In the genomic region with DNA sequence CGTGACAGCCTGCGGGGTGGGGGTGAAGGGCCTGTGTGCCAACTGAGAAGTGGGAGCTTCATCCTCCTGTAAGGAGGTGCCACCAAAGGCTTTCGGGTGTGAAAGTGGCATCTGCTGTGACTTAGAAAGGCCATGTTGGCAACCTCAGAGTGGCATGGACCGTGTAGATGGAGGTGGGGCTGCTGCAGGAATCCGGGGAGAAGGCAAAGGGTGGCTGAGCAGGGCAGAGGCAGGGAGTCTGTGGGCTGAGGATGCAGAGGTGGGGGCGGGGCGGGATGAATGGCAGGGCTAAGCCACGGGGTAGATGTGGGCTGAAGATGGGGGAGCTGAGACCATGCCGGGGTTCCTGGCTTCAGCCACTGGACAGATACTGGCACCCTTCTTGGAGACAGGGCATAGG, we compare ENCODE assay signal across 20 cellular contexts. TPM values are rescaled to one million over a fixed set of nuclear protein-coding genes. Genes with fewer than 3 reads are reported as not detected.
A peak's percentile ranks its signal among the peaks of the same experiment; 100 is the strongest.
DNase-seq lines count a peak whose midpoint lies in the region; ATAC-seq and TF ChIP-seq lines count a peak whose summit lies in the region.
"Had no signal": no experiment of that assay in that cellular context is flagged by ENCODE, and none has a peak within 500 bp of the region (broad histone marks: within the 10 kb centered on the region; RNA-seq: fewer than 3 reads in every experiment).

No MANE protein-coding gene starts in this region.

- H2BK20ac ChIP-seq in IMR-90 (ENCODE audit: low read depth, low read length), result no peak overlapping the region

- CTCF ChIA-PET in activated naive CD4-positive, alpha-beta T cell treated with anti-CD3 and anti-CD28 coated beads, Interleukin-2, amount 10 ng/mL, durations not matched to agents 7 days and 5 days (lab: Charles Lee), result interaction anchor here (2.8 kb wide), 1 partner anchor 51 kb away, joined by 11 read pairs; no protein-coding TSS in a partner anchor
- CTCF ChIA-PET in IMR-90 (lab: Yijun Ruan, JAX), result no interaction called here

- no peak overlapping the region for H2AFZ ChIP-seq in IMR-90 (replicated peaks; ENCODE audit: low read length, poor library complexity)
- H2AFZ ChIP-seq: neural progenitor cell had no signal

- ATAC-seq in IMR-90 (ENCODE audit: low read depth), result no peak
- ATAC-seq in activated naive CD8-positive, alpha-beta T cell treated with anti-CD3 and anti-CD28 coated beads, Interleukin-2, amount 50 U/mL, for 24 hours, result no peak
- ATAC-seq: psoas muscle, WTC11 had no signal

- H3K4me3 ChIP-seq in IMR-90 (ENCODE audit: insufficient read depth, low read depth, low read length), result no peak overlapping the region
- H3K4me3 ChIP-seq in spleen, result no peak overlapping the region
- H3K4me3 ChIP-seq: MG63, neural progenitor cell, psoas muscle, testis had no signal

- H3K27me3 Mint-ChIP-seq in activated naive CD4-positive, alpha-beta T cell treated with anti-CD3 and anti-CD28 coated beads, Interleukin-2, amount 10 ng/mL, durations not matched to agents 7 days and 5 days, result no peaks in the 10 kb centered on the region
- H3K27me3 Mint-ChIP-seq in activated naive CD8-positive, alpha-beta T cell treated with anti-CD3 and anti-CD28 coated beads, Interleukin-2, amount 50 U/mL, for 24 hours, result no peaks in the 10 kb centered on the region

- H3K4me1 ChIP-seq in IMR-90 (ENCODE audit: control insufficient read depth, insufficient read depth, low read length) (peaks cover 15% of the 10 kb centered on the region; the same call in 1 of the 2 replicates), spleen (peaks cover 31 to 65% (median 46%) of the 10 kb centered on the region in 6 donors)

- intact Hi-C loops in IMR-90 (cut with micrococcal nuclease) (no loop called here), spleen (cut with DNase I; ENCODE audit: low total_unique reads) (no loop called here)

- no peaks in the 10 kb centered on the region; the same call in 1 of the 2 replicates for H4K20me1 ChIP-seq in IMR-90 (ENCODE audit: insufficient read depth, low read length)

- H3K14ac ChIP-seq in IMR-90 (replicated peaks; ENCODE audit: low read depth, low read length), result no peak overlapping the region

- no peaks in the 10 kb centered on the region for H3K9me3 ChIP-seq in IMR-90 (ENCODE audit: control insufficient read depth, insufficient read depth, low read length)
- H3K9me3 ChIP-seq in spleen, result no peaks in the 10 kb centered on the region
- H3K9me3 ChIP-seq: MG63, psoas muscle, testis had no signal

- TF ChIP-seq POLR2A in IMR-90 (IDR thresholded peaks at IDR 0.05; ENCODE audit: low read depth, low read length) (no peak), spleen (IDR thresholded peaks at IDR 0.05) (no peak)

- H3K27me3 ChIP-seq in IMR-90 (ENCODE audit: control insufficient read depth, insufficient read depth, low read length), result peaks cover 4% of the 10 kb centered on the region; the same call in 1 of the 2 replicates
- H3K27me3 ChIP-seq in spleen (replicated peaks in 1 of 7), result peaks cover 0 to 29% (median 0%) of the 10 kb centered on the region in 7 donors
- H3K27me3 ChIP-seq: brain microvascular endothelial cell, MG63, neural progenitor cell, testis had no signal

- H3K27ac Mint-ChIP-seq in activated naive CD4-positive, alpha-beta T cell treated with anti-CD3 and anti-CD28 coated beads, Interleukin-2, amount 10 ng/mL, durations not matched to agents 7 days and 5 days, result peak overlapping the region; percentile 96
- H3K27ac Mint-ChIP-seq in activated naive CD8-positive, alpha-beta T cell treated with anti-CD3 and anti-CD28 coated beads, Interleukin-2, amount 50 U/mL, for 24 hours, result peak overlapping the region; percentile 69
- H3K27ac Mint-ChIP-seq: HFFc6, WTC11 had no signal

- 81% methylated on average over 6 of the region's 9 CpGs; no CpG with 5 or more reads in 1 of the 2 experiments for WGBS in IMR-90 (ENCODE audit: extremely low coverage in 2 of 2, insufficient read length in 1 of 2), 2 experiments
- 77 to 87% (median 84%) methylated on average over 9 of the region's 9 CpGs for WGBS in spleen, 5 donors

- no peak overlapping the region for H4K91ac ChIP-seq in IMR-90 (ENCODE audit: insufficient read depth, low read depth, low read length)

- no peak overlapping the region for H3K4me3 Mint-ChIP-seq in activated naive CD4-positive, alpha-beta T cell treated with anti-CD3 and anti-CD28 coated beads, Interleukin-2, amount 10 ng/mL, durations not matched to agents 7 days and 5 days
- no peak overlapping the region for H3K4me3 Mint-ChIP-seq in activated naive CD8-positive, alpha-beta T cell treated with anti-CD3 and anti-CD28 coated beads, Interleukin-2, amount 50 U/mL, for 24 hours
- H3K4me3 Mint-ChIP-seq: HFFc6, neural progenitor cell, WTC11 had no signal

- no peak overlapping the region for H2BK15ac ChIP-seq in IMR-90 (ENCODE audit: low read depth, low read length)

- H3K18ac ChIP-seq in IMR-90 (ENCODE audit: low read depth, low read length), result no peak overlapping the region

- POLR2A ChIA-PET in IMR-90 (lab: Charles Lee; ENCODE audit: unreplicated experiment), result no interaction called here

- 0 out of 2 replicates have a peak, but pooled peaks cover 2% of the 10 kb centered on the region for H3K9me1 ChIP-seq in IMR-90 (ENCODE audit: insufficient read depth, low read length)

- no peaks in the 10 kb centered on the region for H3K9me3 Mint-ChIP-seq in activated naive CD4-positive, alpha-beta T cell treated with anti-CD3 and anti-CD28 coated beads, Interleukin-2, amount 10 ng/mL, durations not matched to agents 7 days and 5 days
- H3K9me3 Mint-ChIP-seq in activated naive CD8-positive, alpha-beta T cell treated with anti-CD3 and anti-CD28 coated beads, Interleukin-2, amount 50 U/mL, for 24 hours, result no peaks in the 10 kb centered on the region
- H3K9me3 Mint-ChIP-seq: HFFc6, neural progenitor cell, WTC11 had no signal

- H3K36me3 ChIP-seq in IMR-90 (ENCODE audit: control insufficient read depth, insufficient read depth, low read length), result no peaks in the 10 kb centered on the region
- no peaks in the 10 kb centered on the region for H3K36me3 ChIP-seq in spleen
- H3K36me3 ChIP-seq: brain microvascular endothelial cell, MG63, neural progenitor cell had no signal

- H3K36me3 Mint-ChIP-seq in activated naive CD4-positive, alpha-beta T cell treated with anti-CD3 and anti-CD28 coated beads, Interleukin-2, amount 10 ng/mL, durations not matched to agents 7 days and 5 days, result no peaks in the 10 kb centered on the region
- H3K36me3 Mint-ChIP-seq in activated naive CD8-positive, alpha-beta T cell treated with anti-CD3 and anti-CD28 coated beads, Interleukin-2, amount 50 U/mL, for 24 hours (ENCODE audit: low read depth), result no peaks in the 10 kb centered on the region
- H3K36me3 Mint-ChIP-seq: neural progenitor cell, WTC11 had no signal

- H3K79me1 ChIP-seq in IMR-90 (ENCODE audit: low read depth in 1 of 2, low read length in 2 of 2), result no peaks in the 10 kb centered on the region

- no peak overlapping the region for H2AK5ac ChIP-seq in IMR-90 (ENCODE audit: low read depth, low read length)

- H3K27ac ChIP-seq in IMR-90 (ENCODE audit: insufficient read depth, low read length) (no peak overlapping the region), spleen (peak overlapping the region in 7 of 8 donors; percentile 69 to 94 (median 84))
- H3K27ac ChIP-seq: brain microvascular endothelial cell, neural progenitor cell, testis had no signal

- H3K23ac ChIP-seq in IMR-90 (ENCODE audit: low read depth, low read length), result no peak overlapping the region

- H3K9ac ChIP-seq in IMR-90 (ENCODE audit: low read depth, low read length), result no peak overlapping the region
- H3K9ac ChIP-seq: neural progenitor cell had no signal

- BruUV-seq in IMR-90 (replicated peaks; lab: Mats Ljungman, UMichigan), result no TSS peak

- H4K5ac ChIP-seq in IMR-90 (ENCODE audit: low read depth, low read length), result no peak overlapping the region

- H4K8ac ChIP-seq in IMR-90 (ENCODE audit: low read depth in 2 of 2, low read length in 2 of 2), result no peak overlapping the region

- H3K4me2 ChIP-seq in IMR-90 (ENCODE audit: low read depth, low read length), result no peak overlapping the region
- H3K4me2 ChIP-seq: neural progenitor cell had no signal

- no peak overlapping the region for H3K56ac ChIP-seq in IMR-90 (ENCODE audit: extremely low read depth, insufficient read depth, low read length)

- H3K4me1 Mint-ChIP-seq in activated naive CD4-positive, alpha-beta T cell treated with anti-CD3 and anti-CD28 coated beads, Interleukin-2, amount 10 ng/mL, durations not matched to agents 7 days and 5 days, result peaks cover 56% of the 10 kb centered on the region
- H3K4me1 Mint-ChIP-seq in activated naive CD8-positive, alpha-beta T cell treated with anti-CD3 and anti-CD28 coated beads, Interleukin-2, amount 50 U/mL, for 24 hours, result peaks cover 57% of the 10 kb centered on the region

- no peak overlapping the region for H2BK120ac ChIP-seq in IMR-90 (ENCODE audit: low read depth, low read length)

- dilution Hi-C loops in IMR-90 (cut with HindIII; ENCODE audit: low sequenced_read_pairs, unreplicated experiment), result no loop called here

- H2AK9ac ChIP-seq in IMR-90 (replicated peaks; ENCODE audit: low read depth, low read length, poor library complexity), result peak overlapping the region; percentile 65

- no peak overlapping the region for H2BK5ac ChIP-seq in IMR-90 (ENCODE audit: low read depth, low read length, poor library complexity, severe bottlenecking)

- TF ChIP-seq RAD21 in IMR-90 (IDR thresholded peaks at IDR 0.05; ENCODE audit: low read length), result no peak

- TF ChIP-seq CTCF in IMR-90 (conservative IDR thresholded peaks at IDR 0.05; ENCODE audit: low read depth, low read length) (no peak), spleen (IDR thresholded peaks at IDR 0.05 in 8 of 11, conservative IDR thresholded peaks at IDR 0.05 in 3 of 11) (no peak)

- no peak overlapping the region for H3K4ac ChIP-seq in IMR-90 (ENCODE audit: low read depth, low read length)

- in situ Hi-C loops in IMR-90 (cut with MboI; ENCODE audit: low sequenced_read_pairs), result no loop called here

- no peak for DNase-seq in activated naive CD4-positive, alpha-beta T cell treated with anti-CD3 and anti-CD28 coated beads, Interleukin-2, amount 10 ng/mL, durations not matched to agents 7 days and 5 days
- DNase-seq in activated naive CD4-positive, alpha-beta T cell treated with Interleukin-2 at 50 U/mL for 16 hours, result no peak
- DNase-seq in IMR-90 (no peak), spleen (peak; percentile 63), inferior parietal cortex (ENCODE audit: extremely low spot score) (no peak), hepatic stellate cell (ENCODE audit: low spot score) (no peak)
- DNase-seq in activated naive CD8-positive, alpha-beta T cell treated with anti-CD3 and anti-CD28 coated beads, Interleukin-2, amount 50 U/mL, for 24 hours, result no peak
- DNase-seq in stimulated activated CD4-positive, alpha-beta T cell treated with anti-CD3 and anti-CD28 coated beads, Interleukin-15, amount 100 ng/mL, for 24 hours, result no peak
- DNase-seq: brain microvascular endothelial cell, cortex of kidney, DMS79 treated with DMSO at 0.1 percent for 48 hours, HFFc6, MG63, NCI-H1436 treated with DMSO at 0.1 percent for 48 hours, NCI-H2171 treated with DMSO at 0.1 percent for 48 hours, SHP77, testis had no signal

RNA-seq across cellular contexts. Expression of a gene that starts 28.2 kb away (rescaled TPM):
- total RNA-seq in IMR-90 (2012; rRNA removed), result under 0.01 and 0.28 TPM in 2 replicates
- 0.32 and 0.38 TPM in 2 replicates for polyA plus RNA-seq in IMR-90 (2012; rRNA removed)
- 0.21 and 0.29 TPM in 2 replicates for polyA plus RNA-seq in IMR-90 (2012; cell fraction: cytosol; rRNA removed)
- 2.2 and 2.7 TPM in 2 replicates for polyA plus RNA-seq in IMR-90 (2012; cell fraction: nucleus; rRNA removed; ENCODE audit: low replicate concordance)
- total RNA-seq in spleen, result 10 to 100 TPM in 4 of 7 donors, 1 to 10 TPM in 3; 3.1 to 19.9 (median 11.7) TPM
- 1 to 10 TPM; 3.0 to 9.0 (median 7.4) TPM for polyA plus RNA-seq in spleen
- total RNA-seq: HFFc6 had no signal
